Comparison of ENCODE assay signal across 16 cellular contexts in the genomic region with DNA sequence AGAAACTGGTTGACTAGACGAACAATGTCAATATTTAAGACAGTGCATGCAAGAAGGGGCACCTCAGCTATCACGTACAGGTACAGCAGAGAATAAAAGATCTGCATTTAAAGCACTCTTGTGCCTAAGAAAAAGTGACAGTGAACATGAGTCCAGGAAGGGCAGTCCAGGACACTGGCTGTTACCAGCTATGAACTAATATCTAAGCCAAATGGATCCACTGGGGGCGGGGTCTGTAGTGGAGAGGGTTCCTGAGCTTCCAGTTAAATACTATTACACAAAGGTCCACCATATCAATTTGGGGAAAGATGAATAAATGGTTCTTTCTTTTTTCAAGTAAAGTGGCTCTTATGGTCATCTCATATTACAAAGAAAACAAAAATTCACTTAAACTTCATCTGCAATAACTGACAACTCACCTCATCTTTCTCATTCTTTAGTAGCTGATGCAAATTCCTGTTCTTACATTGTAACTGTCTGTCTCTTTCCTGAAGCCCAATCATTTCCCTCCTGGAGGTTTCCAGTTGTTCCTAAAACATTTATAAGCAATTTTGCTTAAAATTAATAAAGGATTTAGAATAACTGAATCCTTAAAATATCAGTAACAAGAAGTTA. TPM values are rescaled to one million over a fixed set of nuclear protein-coding genes. Genes with fewer than 3 reads are reported as not detected.
A peak's percentile ranks its signal among the peaks of the same experiment; 100 is the strongest.
DNase-seq lines count a peak whose midpoint lies in the region; TF ChIP-seq lines count a peak whose summit lies in the region.
"Had no signal": no experiment of that assay in that cellular context is flagged by ENCODE, and none has a peak within 500 bp of the region (broad histone marks: within the 10 kb centered on the region; RNA-seq: fewer than 3 reads in every experiment).

No MANE protein-coding gene starts in this region.

- in situ Hi-C loops in HAP-1 (cut with MboI; ENCODE audit: low sequenced_read_pairs): loop anchor here (10.0 kb wide), 1 partner anchor 79 kb away; no protein-coding TSS in a partner anchor

- H3K27me3 ChIP-seq in thyroid gland (no peaks in the 10 kb centered on the region), HAP-1 (ENCODE audit: low read depth) (no peaks in the 10 kb centered on the region), testis (no peaks in the 10 kb centered on the region)
- H3K27me3 ChIP-seq: ascending aorta, gastrocnemius medialis, left lung had no signal

- TF ChIP-seq CTCF in HFFc6 (IDR thresholded peaks at IDR 0.05): no peak
- no peak for TF ChIP-seq CTCF in fibroblast of pulmonary artery (IDR thresholded peaks at IDR 0.05; ENCODE audit: low read length, missing control alignments)
- no peak for TF ChIP-seq CTCF in thyroid gland (IDR thresholded peaks at IDR 0.05)
- TF ChIP-seq CTCF in testis (IDR thresholded peaks at IDR 0.05): no peak

- whole genome bisulfite sequencing in thyroid gland, 2 donors: 89 to 96% methylated on average over 3 of the region's 3 CpGs
- 94 to 99% methylated on average over 3 of the region's 3 CpGs for WGBS in testis, 2 donors

- no peaks in the 10 kb centered on the region for H3K36me3 ChIP-seq in thyroid gland
- 0 out of 2 replicates have a peak, but pooled peaks cover 6% of the 10 kb centered on the region for H3K36me3 ChIP-seq in HAP-1 (replicated peaks)
- H3K36me3 ChIP-seq in testis (ENCODE audit: low read depth, missing control alignments): no peaks in the 10 kb centered on the region
- H3K36me3 ChIP-seq: gastrocnemius medialis, left lung had no signal

- peak overlapping the region; percentile 2; the same call in 1 of the 2 replicates for H3K27ac Mint-ChIP-seq in HFFc6
- H3K27ac Mint-ChIP-seq: stimulated activated naive CD8-positive, alpha-beta T cell treated with anti-CD3 and anti-CD28 coated beads, Interleukin-15, Interleukin-2, amounts not matched to agents 100 ng/mL and 50 ng/mL, for 24 hours had no signal

- peaks cover 32% of the 10 kb centered on the region for H3K4me1 Mint-ChIP-seq in HFFc6 (ENCODE audit: low read depth)

- no peaks in the 10 kb centered on the region for H3K27me3 Mint-ChIP-seq in HFFc6 (ENCODE audit: insufficient read depth)
- H3K27me3 Mint-ChIP-seq: stimulated activated naive CD8-positive, alpha-beta T cell treated with anti-CD3 and anti-CD28 coated beads, Interleukin-15, Interleukin-2, amounts not matched to agents 100 ng/mL and 50 ng/mL, for 24 hours had no signal

- peaks cover 37% of the 10 kb centered on the region for H3K36me3 Mint-ChIP-seq in HFFc6 (ENCODE audit: low read depth)

- H3K27ac ChIP-seq in thyroid gland (no peak overlapping the region), testis (no peak overlapping the region)
- H3K27ac ChIP-seq: ascending aorta, gastrocnemius medialis, left lung had no signal

- no peak overlapping the region for H3K4me3 ChIP-seq in fibroblast of pulmonary artery (replicated peaks; ENCODE audit: low read depth, low read length)
- no peak overlapping the region for H3K4me3 ChIP-seq in thyroid gland (replicated peaks in 1 of 3)
- no peak overlapping the region for H3K4me3 ChIP-seq in HAP-1
- no peak overlapping the region for H3K4me3 ChIP-seq in testis
- H3K4me3 ChIP-seq: ascending aorta, gastrocnemius medialis, left lung had no signal

- H3K4me3 Mint-ChIP-seq in HFFc6: no peak overlapping the region
- H3K4me3 Mint-ChIP-seq: stimulated activated naive CD8-positive, alpha-beta T cell treated with anti-CD3 and anti-CD28 coated beads, Interleukin-15, Interleukin-2, amounts not matched to agents 100 ng/mL and 50 ng/mL, for 24 hours had no signal

- DNase-seq in DMS53 treated with DMSO at 0.1 percent for 48 hours (lab: John Stamatoyannopoulos, UW; ENCODE audit: unreplicated experiment) (peak; percentile 37), HFFc6 (no peak), NCI-H82 treated with DMSO at 0.1 percent for 48 hours (lab: John Stamatoyannopoulos, UW; ENCODE audit: unreplicated experiment) (peak; percentile 34), fibroblast of pulmonary artery (ENCODE audit: low read depth) (peak; percentile 17), thyroid gland (no peak), HAP-1 (ENCODE audit: low spot score in 2 of 2) (no peak), testis (no peak)
- DNase-seq: activated CD4-positive, alpha-beta T cell treated with anti-CD3 and anti-CD28 coated beads for 48 hours; activated CD8-positive, alpha-beta memory T cell treated with anti-CD3 and anti-CD28 coated beads, Interleukin-2, amount 50 U/mL, for 4 hours; activated gamma-delta T cell treated with Interleukin-2 at 50 U/mL for 16 hours; gastrocnemius medialis; Karpas-422; NCI-H1436 treated with DMSO at 0.1 percent for 48 hours had no signal

- TF ChIP-seq POLR2A in thyroid gland (IDR thresholded peaks at IDR 0.05) (no peak), testis (IDR thresholded peaks at IDR 0.05) (no peak)

- no peaks in the 10 kb centered on the region for H3K9me3 Mint-ChIP-seq in HFFc6
- H3K9me3 Mint-ChIP-seq: stimulated activated naive CD8-positive, alpha-beta T cell treated with anti-CD3 and anti-CD28 coated beads, Interleukin-15, Interleukin-2, amounts not matched to agents 100 ng/mL and 50 ng/mL, for 24 hours had no signal

- intact Hi-C loops in thyroid gland (cut with DNase I) (no loop called here), testis (cut with DNase I; ENCODE audit: low total_unique reads) (no loop called here)

- H3K4me1 ChIP-seq in thyroid gland (no peaks in the 10 kb centered on the region), HAP-1 (no peaks in the 10 kb centered on the region), testis (no peaks in the 10 kb centered on the region)
- H3K4me1 ChIP-seq: ascending aorta, gastrocnemius medialis, left lung had no signal

- H3K9me3 ChIP-seq in thyroid gland: no peaks in the 10 kb centered on the region
- no peaks in the 10 kb centered on the region for H3K9me3 ChIP-seq in HAP-1
- no peaks in the 10 kb centered on the region for H3K9me3 ChIP-seq in testis
- H3K9me3 ChIP-seq: ascending aorta, gastrocnemius medialis, left lung had no signal

RNA-seq across cellular contexts. Expression of a gene that starts 24.5 kb away (rescaled TPM):
- total RNA-seq in HFFc6 (2021; fragmentation: NEBNext Ultra II Directional; extraction: Animal tissue kit (Norgen Biotek cat#: 25700)): 100 to 1,000 TPM in 4 of 6 experiments, 10 to 100 TPM in 2; 78.3 to 128 (median 121) TPM
- total RNA-seq in thyroid gland (10 to 100 TPM in 1 of 4 donors, 1 to 10 TPM in 3; 9.0 to 11.4 (median 9.5) TPM), testis (100 to 1,000 TPM in 1 of 2 donors, 10 to 100 TPM in 1; 64.6 to 128 TPM)
- 158 TPM for polyA plus RNA-seq in testis (ENCODE audit: insufficient read depth, low read depth, low replicate concordance)

Comparison
In these comparisons a context has a peak if more than half of its experiments do, and no peak if none do; other contexts are left out.
1. DNase-seq: peak in DMS53 treated with DMSO at 0.1 percent for 48 hours (single experiment), NCI-H82 treated with DMSO at 0.1 percent for 48 hours (single experiment) and fibroblast of pulmonary artery (single experiment); none in HFFc6 (single experiment), thyroid gland (0 of 2), HAP-1 (0 of 2) and testis (single experiment).
2. RNA of a gene that starts 24.5 kb away (total RNA-seq): 64.6 to 128 TPM in testis and 78.3 to 128 TPM in HFFc6; 9.0 to 11.4 TPM in thyroid gland; every median in the first group is over 4 times any median in the second.